In genomic region chr18:12842459-12843380, GRCh38 we compare ENCODE assay signal across 2 cellular contexts.
TF ChIP-seq lines count a peak whose summit lies in the region.

No MANE protein-coding gene starts in this region.

TF ChIP-seq in GM23338, 12 proteins besides CTCF, POLR2A, EP300 and RAD21:
- TF ChIP-seq NANOG (IDR thresholded peaks at IDR 0.05; ENCODE audit: borderline replicate concordance) = no peak

TF ChIP-seq in K562, 482 proteins besides CTCF, POLR2A, EP300 and RAD21:
- TF ChIP-seq ARID1B (IDR thresholded peaks at IDR 0.05) (peak; percentile 29; the same call in 1 of the 2 replicates), GTF2B (IDR thresholded peaks at IDR 0.05; ENCODE audit: extremely low read depth, insufficient read length) (no peak), ID3 (CRISPR knock-in tag; IDR thresholded peaks at IDR 0.05) (no peak), ID3 (tag; IDR thresholded peaks at IDR 0.05) (no peak), HNRNPK (IDR thresholded peaks at IDR 0.05; ENCODE audit: low read depth, low read length, poor library complexity, severe bottlenecking) (no peak), DPF2 (IDR thresholded peaks at IDR 0.05) (peak; percentile 22; the same call in 1 of the 2 replicates), NFYB (IDR thresholded peaks at IDR 0.05; ENCODE audit: extremely low read depth, insufficient read length) (no peak), ZNF212 (CRISPR knock-in tag; IDR thresholded peaks at IDR 0.05) (no peak), SOX6 (IDR thresholded peaks at IDR 0.05) (no peak), CBX8 (IDR thresholded peaks at IDR 0.05; ENCODE audit: borderline replicate concordance, extremely low read depth, low read depth, low read length, poor library complexity, severe bottlenecking) (no peak), TFAM (CRISPR knock-in tag; conservative IDR thresholded peaks at IDR 0.05) (no peak), LCOR (CRISPR knock-in tag; IDR thresholded peaks at IDR 0.05) (no peak), TAF7 (tag; IDR thresholded peaks at IDR 0.05) (no peak), CREB1 (IDR thresholded peaks at IDR 0.05) (no peak), CREB1 (CRISPR knock-in tag; IDR thresholded peaks at IDR 0.05) (no peak), ZBED1 (IDR thresholded peaks at IDR 0.05) (peak; percentile 72; the same call in 1 of the 2 replicates), ZNF347 (CRISPR knock-in tag; IDR thresholded peaks at IDR 0.05; ENCODE audit: low read depth) (no peak), DIDO1 (tag; IDR thresholded peaks at IDR 0.05; ENCODE audit: low read depth) (no peak), MCM5 (IDR thresholded peaks at IDR 0.05; ENCODE audit: low read depth) (no peak), MTA2 (IDR thresholded peaks at IDR 0.05; ENCODE audit: low read depth) (no peak), E2F6 (IDR thresholded peaks at IDR 0.05; ENCODE audit: borderline replicate concordance in 1 of 2, extremely low read depth in 1 of 2, insufficient read depth in 1 of 2, insufficient read length in 1 of 2, low read depth in 1 of 2, low read length in 1 of 2, poor library complexity in 1 of 2, severe bottlenecking in 1 of 2) (no peak), KDM2B (CRISPR knock-in tag; IDR thresholded peaks at IDR 0.05) (no peak), FOSL1 (tag; conservative IDR thresholded peaks at IDR 0.05) (peak; percentile 77), ZBTB1 (CRISPR knock-in tag; IDR thresholded peaks at IDR 0.05; ENCODE audit: borderline replicate concordance, low read depth) (no peak)
- TF ChIP-seq, protein P1, sequence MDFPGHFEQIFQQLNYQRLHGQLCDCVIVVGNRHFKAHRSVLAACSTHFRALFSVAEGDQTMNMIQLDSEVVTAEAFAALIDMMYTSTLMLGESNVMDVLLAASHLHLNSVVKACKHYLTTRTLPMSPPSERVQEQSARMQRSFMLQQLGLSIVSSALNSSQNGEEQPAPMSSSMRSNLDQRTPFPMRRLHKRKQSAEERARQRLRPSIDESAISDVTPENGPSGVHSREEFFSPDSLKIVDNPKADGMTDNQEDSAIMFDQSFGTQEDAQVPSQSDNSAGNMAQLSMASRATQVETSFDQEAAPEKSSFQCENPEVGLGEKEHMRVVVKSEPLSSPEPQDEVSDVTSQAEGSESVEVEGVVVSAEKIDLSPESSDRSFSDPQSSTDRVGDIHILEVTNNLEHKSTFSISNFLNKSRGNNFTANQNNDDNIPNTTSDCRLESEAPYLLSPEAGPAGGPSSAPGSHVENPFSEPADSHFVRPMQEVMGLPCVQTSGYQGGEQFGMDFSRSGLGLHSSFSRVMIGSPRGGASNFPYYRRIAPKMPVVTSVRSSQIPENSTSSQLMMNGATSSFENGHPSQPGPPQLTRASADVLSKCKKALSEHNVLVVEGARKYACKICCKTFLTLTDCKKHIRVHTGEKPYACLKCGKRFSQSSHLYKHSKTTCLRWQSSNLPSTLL (IDR thresholded peaks at IDR 0.05) = no peak
- TF ChIP-seq, protein P2, sequence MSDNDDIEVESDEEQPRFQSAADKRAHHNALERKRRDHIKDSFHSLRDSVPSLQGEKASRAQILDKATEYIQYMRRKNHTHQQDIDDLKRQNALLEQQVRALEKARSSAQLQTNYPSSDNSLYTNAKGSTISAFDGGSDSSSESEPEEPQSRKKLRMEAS (CRISPR knock-in tag; IDR thresholded peaks at IDR 0.05) = no peak
- TF ChIP-seq, protein P3, sequence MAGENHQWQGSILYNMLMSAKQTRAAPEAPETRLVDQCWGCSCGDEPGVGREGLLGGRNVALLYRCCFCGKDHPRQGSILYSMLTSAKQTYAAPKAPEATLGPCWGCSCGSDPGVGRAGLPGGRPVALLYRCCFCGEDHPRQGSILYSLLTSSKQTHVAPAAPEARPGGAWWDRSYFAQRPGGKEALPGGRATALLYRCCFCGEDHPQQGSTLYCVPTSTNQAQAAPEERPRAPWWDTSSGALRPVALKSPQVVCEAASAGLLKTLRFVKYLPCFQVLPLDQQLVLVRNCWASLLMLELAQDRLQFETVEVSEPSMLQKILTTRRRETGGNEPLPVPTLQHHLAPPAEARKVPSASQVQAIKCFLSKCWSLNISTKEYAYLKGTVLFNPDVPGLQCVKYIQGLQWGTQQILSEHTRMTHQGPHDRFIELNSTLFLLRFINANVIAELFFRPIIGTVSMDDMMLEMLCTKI (IDR thresholded peaks at IDR 0.05; ENCODE audit: partially characterized antibody) = no peak
- TF ChIP-seq, protein P4, sequence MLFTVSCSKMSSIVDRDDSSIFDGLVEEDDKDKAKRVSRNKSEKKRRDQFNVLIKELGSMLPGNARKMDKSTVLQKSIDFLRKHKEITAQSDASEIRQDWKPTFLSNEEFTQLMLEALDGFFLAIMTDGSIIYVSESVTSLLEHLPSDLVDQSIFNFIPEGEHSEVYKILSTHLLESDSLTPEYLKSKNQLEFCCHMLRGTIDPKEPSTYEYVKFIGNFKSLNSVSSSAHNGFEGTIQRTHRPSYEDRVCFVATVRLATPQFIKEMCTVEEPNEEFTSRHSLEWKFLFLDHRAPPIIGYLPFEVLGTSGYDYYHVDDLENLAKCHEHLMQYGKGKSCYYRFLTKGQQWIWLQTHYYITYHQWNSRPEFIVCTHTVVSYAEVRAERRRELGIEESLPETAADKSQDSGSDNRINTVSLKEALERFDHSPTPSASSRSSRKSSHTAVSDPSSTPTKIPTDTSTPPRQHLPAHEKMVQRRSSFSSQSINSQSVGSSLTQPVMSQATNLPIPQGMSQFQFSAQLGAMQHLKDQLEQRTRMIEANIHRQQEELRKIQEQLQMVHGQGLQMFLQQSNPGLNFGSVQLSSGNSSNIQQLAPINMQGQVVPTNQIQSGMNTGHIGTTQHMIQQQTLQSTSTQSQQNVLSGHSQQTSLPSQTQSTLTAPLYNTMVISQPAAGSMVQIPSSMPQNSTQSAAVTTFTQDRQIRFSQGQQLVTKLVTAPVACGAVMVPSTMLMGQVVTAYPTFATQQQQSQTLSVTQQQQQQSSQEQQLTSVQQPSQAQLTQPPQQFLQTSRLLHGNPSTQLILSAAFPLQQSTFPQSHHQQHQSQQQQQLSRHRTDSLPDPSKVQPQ (CRISPR knock-in tag; IDR thresholded peaks at IDR 0.05; ENCODE audit: borderline replicate concordance) = no peak
